Comparison of ENCODE assay signal across 1 cellular context in genomic region chr9:130461218-130461630, GRCh38.
TF ChIP-seq lines count a peak whose summit lies in the region.

No MANE protein-coding gene starts in this region.

TF ChIP-seq in HepG2, 621 proteins besides CTCF, POLR2A, EP300 and RAD21 (continued from another document):
- TF ChIP-seq ZNF761 (CRISPR knock-in tag; conservative IDR thresholded peaks at IDR 0.05), result no peak
